Comparison of ENCODE assay signal across 8 cellular contexts in genomic region chr17:18224428-18225120, GRCh38. TPM values are rescaled to one million over a fixed set of nuclear protein-coding genes. Genes with fewer than 3 reads are reported as not detected.
DNase-seq lines count a peak whose midpoint lies in the region; ATAC-seq and TF ChIP-seq lines count a peak whose summit lies in the region.

No MANE protein-coding gene starts in this region.

- peak overlapping the region; percentile 43 to 61; a peak in 3 of 4 replicates for H3K4me3 ChIP-seq in SK-N-SH (ENCODE audit: low read depth in 2 of 2, low read length in 1 of 2)
- peak overlapping the region; percentile 39 for H3K4me3 ChIP-seq in parathyroid adenoma (ENCODE audit: low read depth, low read length)

- ATAC-seq in GM19467 (IDR thresholded peaks at IDR 0.05; ENCODE audit: unreplicated experiment) (no peak), left lobe of liver (no peak)

- no peaks in the 10 kb centered on the region for H3F3A ChIP-seq in SK-N-SH (replicated peaks; ENCODE audit: insufficient read depth)

- TF ChIP-seq CTCF in SK-N-SH (IDR thresholded peaks at IDR 0.05) = no peak
- no peak for TF ChIP-seq CTCF in parathyroid adenoma (IDR thresholded peaks at IDR 0.05)

- H3K27ac ChIP-seq in SK-N-SH (ENCODE audit: low read depth in 2 of 2, low read length in 1 of 2) (no peak overlapping the region), parathyroid adenoma (peak overlapping the region; percentile 27)

- no peak for TF ChIP-seq RAD21 in SK-N-SH (IDR thresholded peaks at IDR 0.05; ENCODE audit: low read length)

- peak; percentile 41 for DNase-seq in SK-N-SH
- peak; percentile 18 for DNase-seq in fibroblast of peridontal ligament (ENCODE audit: extremely low read depth)
- DNase-seq in NCI-H1436 treated with DMSO at 0.1 percent for 48 hours (lab: John Stamatoyannopoulos, UW) = no peak
- DNase-seq in left lobe of liver (ENCODE audit: low spot score) = no peak
- DNase-seq in SKM-1 treated with dmso at 0.1 percent for 144 hours (lab: John Stamatoyannopoulos, UW; ENCODE audit: unreplicated experiment) = no peak

- H4K20me1 ChIP-seq in SK-N-SH (ENCODE audit: insufficient read depth) = 0 out of 2 replicates have a peak, but pooled peaks cover 13% of the 10 kb centered on the region

- peak overlapping the region; percentile 90 for H2AFZ ChIP-seq in SK-N-SH (ENCODE audit: low read depth)
- peak overlapping the region; percentile 99 for H2AFZ ChIP-seq in parathyroid adenoma

- CTCF ChIA-PET in SK-N-SH (lab: Yijun Ruan, JAX) = interaction anchor here (0.5 to 3.3 kb wide), 4 partner anchors 8 to 1737 kb away, joined by 3 to 13 read pairs (median 4); no protein-coding TSS in a partner anchor

- H3K9me2 ChIP-seq in SK-N-SH = no peaks in the 10 kb centered on the region

- H3K9me3 ChIP-seq in ES-I3 (ENCODE audit: control insufficient read depth, insufficient read depth, low read length) (no peaks in the 10 kb centered on the region), SK-N-SH (no peaks in the 10 kb centered on the region), parathyroid adenoma (ENCODE audit: control insufficient read depth, low read length) (no peaks in the 10 kb centered on the region)

- peak overlapping the region; percentile 60 for H3K9ac ChIP-seq in ES-I3 (ENCODE audit: low read depth, low read length)
- H3K9ac ChIP-seq in SK-N-SH = peak overlapping the region; percentile 26; the same call in 1 of the 2 replicates
- no peak overlapping the region for H3K9ac ChIP-seq in parathyroid adenoma

- H3K79me2 ChIP-seq in SK-N-SH (ENCODE audit: insufficient read depth) = peaks cover 36% of the 10 kb centered on the region
- H3K79me2 ChIP-seq in parathyroid adenoma = no peaks in the 10 kb centered on the region

- H3K36me3 ChIP-seq in ES-I3 (ENCODE audit: insufficient read depth, low read length) = no peaks in the 10 kb centered on the region
- no peaks in the 10 kb centered on the region for H3K36me3 ChIP-seq in SK-N-SH (replicated peaks in 1 of 2; ENCODE audit: control insufficient read depth in 1 of 2, insufficient read depth in 2 of 2, low read length in 1 of 2)
- H3K36me3 ChIP-seq in parathyroid adenoma (ENCODE audit: control insufficient read depth, insufficient read depth, low read length) = no peaks in the 10 kb centered on the region

- WGBS in SK-N-SH (ENCODE audit: low lambda C conversion rate) = 74% methylated on average over 21 of the region's 21 CpGs

- TF ChIP-seq EP300 in SK-N-SH (IDR thresholded peaks at IDR 0.05; ENCODE audit: borderline replicate concordance in 1 of 2, low read depth in 1 of 2, low read length in 1 of 2) = no peak

- POLR2A ChIA-PET in SK-N-SH (lab: Yijun Ruan, JAX) = no interaction called here

- H3K27me3 ChIP-seq in SK-N-SH (ENCODE audit: insufficient read depth) (no peaks in the 10 kb centered on the region), parathyroid adenoma (ENCODE audit: control insufficient read depth, insufficient read depth, low read length) (no peaks in the 10 kb centered on the region)

- H3K4me1 ChIP-seq in ES-I3 (ENCODE audit: insufficient read depth, low read length) (peaks cover 6% of the 10 kb centered on the region), SK-N-SH (ENCODE audit: control insufficient read depth in 1 of 2, insufficient read depth in 2 of 2, low read depth in 1 of 2, low read length in 1 of 2) (peaks cover 9 to 18% of the 10 kb centered on the region in 2 experiments; a peak in 2 of 4 replicates), parathyroid adenoma (peaks cover 4% of the 10 kb centered on the region)

- H3K4me2 ChIP-seq in SK-N-SH (peak overlapping the region; percentile 57), parathyroid adenoma (ENCODE audit: low read length) (peak overlapping the region; percentile 75)

TF ChIP-seq in SK-N-SH, 30 proteins besides CTCF, POLR2A, EP300 and RAD21:
- TF ChIP-seq SMC3 (IDR thresholded peaks at IDR 0.05; ENCODE audit: low read depth, low read length) = no peak
- TF ChIP-seq FOXM1 (IDR thresholded peaks at IDR 0.05; ENCODE audit: low read depth) = no peak
- TF ChIP-seq PBX3 (IDR thresholded peaks at IDR 0.05) = no peak
- TF ChIP-seq FOXJ3 (CRISPR knock-in tag; IDR thresholded peaks at IDR 0.05) = no peak
- no peak for TF ChIP-seq CHD2 (IDR thresholded peaks at IDR 0.05; ENCODE audit: low read length, partially characterized antibody)
- TF ChIP-seq RCOR1 (IDR thresholded peaks at IDR 0.05; ENCODE audit: low read length) = no peak
- TF ChIP-seq USF1 (IDR thresholded peaks at IDR 0.05; ENCODE audit: borderline replicate concordance, low read depth) = no peak
- no peak for TF ChIP-seq USF2 (IDR thresholded peaks at IDR 0.05; ENCODE audit: borderline replicate concordance, low read depth, low read length)

RNA-seq across cellular contexts. Expression of gene LLGL1, which starts 0.9 kb away (rescaled TPM):
- 29.5 and 31.4 TPM in 2 replicates for polyA plus RNA-seq in SK-N-SH (2012; rRNA removed)
- polyA plus RNA-seq in SK-N-SH (2012; cell fraction: cytosol; rRNA removed) = 10.7 and 20.6 TPM in 2 replicates
- 45.7 and 48.1 TPM in 2 replicates for polyA plus RNA-seq in SK-N-SH (2012; cell fraction: nucleus; rRNA removed)
- 3.3 TPM for total RNA-seq in left lobe of liver

RNA-seq across cellular contexts. Expression of gene FLII, which starts 34.0 kb away (rescaled TPM):
- 244 and 254 TPM in 2 replicates for polyA plus RNA-seq in SK-N-SH (2012; rRNA removed)
- polyA plus RNA-seq in SK-N-SH (2012; cell fraction: cytosol; rRNA removed) = 83.4 and 117 TPM in 2 replicates
- 1,164 and 1,190 TPM in 2 replicates for polyA plus RNA-seq in SK-N-SH (2012; cell fraction: nucleus; rRNA removed)
- total RNA-seq in left lobe of liver = 102 TPM

RNA-seq across cellular contexts. Expression of gene MIEF2, which starts 35.9 kb away (rescaled TPM):
- polyA plus RNA-seq in SK-N-SH (2012; rRNA removed) = 12.7 and 16.8 TPM in 2 replicates
- polyA plus RNA-seq in SK-N-SH (2012; cell fraction: cytosol; rRNA removed) = 4.5 and 8.3 TPM in 2 replicates
- polyA plus RNA-seq in SK-N-SH (2012; cell fraction: nucleus; rRNA removed) = 34.8 and 53.1 TPM in 2 replicates
- 6.4 TPM for total RNA-seq in left lobe of liver

RNA-seq across cellular contexts. Expression of gene ALKBH5, which starts 40.9 kb away (rescaled TPM):
- polyA plus RNA-seq in SK-N-SH (2012; rRNA removed) = 41.0 and 42.9 TPM in 2 replicates
- polyA plus RNA-seq in SK-N-SH (2012; cell fraction: cytosol; rRNA removed) = 32.7 and 42.2 TPM in 2 replicates
- polyA plus RNA-seq in SK-N-SH (2012; cell fraction: nucleus; rRNA removed) = 19.4 and 24.2 TPM in 2 replicates
- total RNA-seq in left lobe of liver = 69.2 TPM

Comparison
In these comparisons a context has a peak if more than half of its experiments do, and no peak if none do; other contexts are left out.
1. DNase-seq: peak in SK-N-SH (single experiment) and fibroblast of peridontal ligament (single experiment); none in NCI-H1436 treated with DMSO at 0.1 percent for 48 hours (single experiment), left lobe of liver (single experiment) and SKM-1 treated with dmso at 0.1 percent for 144 hours (single experiment).